Comparison of ENCODE assay signal across 8 cellular contexts in genomic region chr20:32457476-32457986, GRCh38.
DNase-seq lines count a peak whose midpoint lies in the region; ATAC-seq, FAIRE-seq and TF ChIP-seq lines count a peak whose summit lies in the region.

No MANE protein-coding gene starts in this region.

- no peaks in the 10 kb centered on the region for H3K9me2 ChIP-seq in PC-3 (replicated peaks; ENCODE audit: low read length)

- WGBS in A549 (ENCODE audit: missing lambda C conversion rate) = 19% methylated on average over 16 of the region's 29 CpGs

- peaks cover 17% of the 10 kb centered on the region for H3K4me1 ChIP-seq in A549
- H3K4me1 ChIP-seq in PC-3 (ENCODE audit: insufficient read depth, low read length) = peaks cover 3% of the 10 kb centered on the region; the same call in 1 of the 2 replicates

- TF ChIP-seq RAD21 in A549 (conservative IDR thresholded peaks at IDR 0.05 in 1 of 2, IDR thresholded peaks at IDR 0.05 in 1 of 2) = no peak

- H3K9me3 ChIP-seq in A549 = no peaks in the 10 kb centered on the region
- H3K9me3 ChIP-seq in PC-3 (ENCODE audit: low read length) = no peaks in the 10 kb centered on the region

- TF ChIP-seq CTCF in A549 (IDR thresholded peaks at IDR 0.05) (no peak), PC-3 (conservative IDR thresholded peaks at IDR 0.05; ENCODE audit: low read depth, low read length) (no peak), epithelial cell of esophagus (IDR thresholded peaks at IDR 0.05; ENCODE audit: insufficient read depth, low read depth, low read length, missing control alignments) (no peak)

- no peaks in the 10 kb centered on the region for H3K36me3 ChIP-seq in PC-3 (ENCODE audit: low read depth, low read length)

- H3F3A ChIP-seq in PC-3 (ENCODE audit: low read length, unreplicated experiment) = no peaks in the 10 kb centered on the region

- no peaks in the 10 kb centered on the region for H4K20me1 ChIP-seq in PC-3 (ENCODE audit: low read length)

- BruUV-seq in PC-3 (replicated peaks; lab: Mats Ljungman, UMichigan) = no TSS peak

- H3K4me2 ChIP-seq in A549 (peak overlapping the region; percentile 94), PC-3 (ENCODE audit: low read length) (peak overlapping the region; percentile 82)

- CTCF ChIA-PET in A549 (lab: Yijun Ruan, JAX) (interaction anchor here (0.7 to 7.2 kb wide), 9 partner anchors 9 to 195 kb away, joined by 3 to 82 read pairs (median 5); no protein-coding TSS in a partner anchor), PC-3 (lab: Charles Lee) (no interaction called here)

- intact Hi-C loops in PC-3 (cut with micrococcal nuclease) = no loop called here

- peak overlapping the region; percentile 81 for H3K4me3 ChIP-seq in A549
- peak overlapping the region; percentile 69 for H3K4me3 ChIP-seq in PC-3 (ENCODE audit: low read length)
- H3K4me3 ChIP-seq in epithelial cell of esophagus (ENCODE audit: low read length) = peak overlapping the region; percentile 30

- DNase-seq in A549 (ENCODE audit: low read depth in 1 of 2, low spot score in 1 of 2) (peak; percentile 82 to 97), GM19238 (ENCODE audit: insufficient read length, low spot score) (peak; percentile 48), PC-3 (peak; percentile 68), epithelial cell of esophagus (ENCODE audit: low read depth) (peak; percentile 51), middle frontal gyrus (ENCODE audit: extremely low spot score, low spot score) (peak; percentile 56), OCI-M1 (lab: John Stamatoyannopoulos, UW) (no peak)

- TF ChIP-seq POLR2A in A549 (IDR thresholded peaks at IDR 0.05; ENCODE audit: low read length) = 0 out of 2 replicates have a peak, but pooled peaks have one; percentile 12

- no peaks in the 10 kb centered on the region for H3K79me2 ChIP-seq in PC-3 (ENCODE audit: low read length)

- H2AFZ ChIP-seq in PC-3 (ENCODE audit: low read length) = peak overlapping the region; percentile 66

- no peak overlapping the region for H3K9ac ChIP-seq in PC-3 (ENCODE audit: low read length)

- ATAC-seq in A549 = peak; percentile 87 to 94
- peak; percentile 94 for ATAC-seq in PC-3
- ATAC-seq in HG02852 (IDR thresholded peaks at IDR 0.05; ENCODE audit: unreplicated experiment) = no peak
- ATAC-seq in GM18909 (IDR thresholded peaks at IDR 0.05; ENCODE audit: poor library complexity, unreplicated experiment) = no peak

- no peaks in the 10 kb centered on the region for H3K27me3 ChIP-seq in PC-3 (ENCODE audit: low read length)

- no peak for FAIRE-seq in A549 (lab: Jason Lieb, UNC)

- POLR2A ChIA-PET in A549 (lab: Yijun Ruan, JAX) (interaction anchor here (0.7 kb wide), 1 partner anchor 100 kb away, joined by 3 read pairs; no protein-coding TSS in a partner anchor), PC-3 (lab: Charles Lee; ENCODE audit: unreplicated experiment) (no interaction called here)

- H3K27ac ChIP-seq in A549 (peak overlapping the region; percentile 96 to 97), PC-3 (ENCODE audit: low read length) (no peak overlapping the region)

- no peak for TF ChIP-seq EP300 in A549 (IDR thresholded peaks at IDR 0.05)

TF ChIP-seq in A549, 52 proteins besides CTCF, POLR2A, EP300 and RAD21:
- peak; percentile 53; the same call in 1 of the 2 replicates for TF ChIP-seq PBX3 (IDR thresholded peaks at IDR 0.05)
- peak; percentile 75 for TF ChIP-seq CHD2 (IDR thresholded peaks at IDR 0.05; ENCODE audit: low read length, partially characterized antibody)
- no peak for TF ChIP-seq CHD4 (IDR thresholded peaks at IDR 0.05; ENCODE audit: borderline replicate concordance)
- TF ChIP-seq FOSL2 (IDR thresholded peaks at IDR 0.05) = no peak
- TF ChIP-seq FOSL2 (CRISPR knock-in tag; IDR thresholded peaks at IDR 0.05) = no peak
- no peak for TF ChIP-seq NR3C1 (IDR thresholded peaks at IDR 0.05)

Comparison
In these comparisons a context has a peak if more than half of its experiments do, and no peak if none do; other contexts are left out.
1. ATAC-seq: peak in A549 (2 of 2) and PC-3 (single experiment); none in HG02852 (single experiment) and GM18909 (single experiment).
2. H3K4me3 ChIP-seq: peak in every context shown above with its lines; median percentile 81 in A549; 69 in PC-3; 30 in epithelial cell of esophagus.